30 cellular contexts compared by ENCODE assay signal in genomic region chr4:86089924-86090323, GRCh38.
DNase-seq lines count a peak whose midpoint lies in the region; ATAC-seq, FAIRE-seq and TF ChIP-seq lines count a peak whose summit lies in the region.
"Had no signal": no experiment of that assay in that cellular context is flagged by ENCODE, and none has a peak within 500 bp of the region (broad histone marks: within the 10 kb centered on the region; RNA-seq: fewer than 3 reads in every experiment).

No MANE protein-coding gene starts in this region.

- H3K4me1 ChIP-seq in K562 (replicated peaks in 1 of 2; ENCODE audit: control insufficient read depth in 2 of 2, insufficient read depth in 2 of 2, low read length in 2 of 2), result no peaks in the 10 kb centered on the region; a peak in 2 of 5 replicates
- no peaks in the 10 kb centered on the region for H3K4me1 ChIP-seq in hepatocyte (ENCODE audit: insufficient read depth)
- H3K4me1 ChIP-seq: ascending aorta, gastroesophageal sphincter, Peyer's patch had no signal

- CTCF ChIA-PET in K562 (lab: Yijun Ruan, JAX; ENCODE audit: low intra/inter-chr PET ratio), result no interaction called here

- H3K9ac ChIP-seq in K562 (ENCODE audit: insufficient read depth in 1 of 2, low read depth in 2 of 2, low read length in 2 of 2), result no peak overlapping the region

- no peak for FAIRE-seq in K562 (lab: Jason Lieb, UNC)

- TF ChIP-seq EP300 in K562 (IDR thresholded peaks at IDR 0.05; ENCODE audit: low read length), result no peak

- DNase-seq in SIG-M5 treated with dmso at 0.1 percent for 504 hours (lab: John Stamatoyannopoulos, UW; ENCODE audit: unreplicated experiment) (peak; percentile 1), SIG-M5 (lab: John Stamatoyannopoulos, UW) (no peak), K562 (ENCODE audit: extremely low read depth in 1 of 4, low spot score in 3 of 4) (peak in 1 of 4 experiments; percentile 5), hepatocyte (ENCODE audit: low spot score) (no peak), NCI-H1417 treated with DMSO at 0.1 percent for 48 hours (lab: John Stamatoyannopoulos, UW) (no peak), cerebellum (ENCODE audit: low spot score) (no peak)
- DNase-seq in activated CD8-positive, alpha-beta memory T cell treated with anti-CD3 and anti-CD28 coated beads for 24 hours, result no peak
- DNase-seq: activated CD4-positive, alpha-beta T cell treated with anti-CD3 and anti-CD28 coated beads, Interleukin-2, amount 50 U/mL, for 1 hour; activated gamma-delta T cell; activated naive CD8-positive, alpha-beta T cell treated with anti-CD3 and anti-CD28 coated beads, Interleukin-2, amount 10 ng/mL, durations not matched to agents 7 days and 5 days; activated T-cell treated with anti-CD3 and anti-CD28 coated beads, Interleukin-2, amount 50 U/mL, for 4 hours; Calu3; DMS79; GF-D8; GOT3; hippocampal formation; NCI-H1417; NCI-H2029 treated with DMSO at 0.1 percent for 48 hours; NCI-H526 treated with DMSO at 0.1 percent for 48 hours; Peyer's patch; SHP77 treated with DMSO at 0.1 percent for 48 hours; stimulated activated CD4-positive, alpha-beta T cell treated with anti-CD3 and anti-CD28 coated beads, Interleukin-4, amount 100 ng/mL, for 4 hours; T-helper 9 cell had no signal

- TF ChIP-seq CTCF in K562 (IDR thresholded peaks at IDR 0.05 in 2 of 3, conservative IDR thresholded peaks at IDR 0.05 in 1 of 3; ENCODE audit: insufficient read depth in 2 of 3, low read depth in 1 of 3, low read length in 3 of 3) (no peak), hepatocyte (IDR thresholded peaks at IDR 0.05; ENCODE audit: poor library complexity) (no peak)

- H3K36me3 ChIP-seq in K562 (ENCODE audit: control insufficient read depth, insufficient read depth, low read length) (no peaks in the 10 kb centered on the region), hepatocyte (replicated peaks; ENCODE audit: insufficient read depth, low read depth) (no peaks in the 10 kb centered on the region)
- H3K36me3 ChIP-seq: ascending aorta, cardiac muscle cell, gastroesophageal sphincter, Peyer's patch had no signal

- 18% methylated on average over 2 of the region's 2 CpGs for WGBS in K562 (ENCODE audit: insufficient coverage, low coverage, missing lambda C conversion rate)
- WGBS in hepatocyte (ENCODE audit: low lambda C conversion rate, missing lambda C conversion rate), result 68% methylated on average over 2 of the region's 2 CpGs

- TF ChIP-seq POLR2A in K562 (conservative IDR thresholded peaks at IDR 0.05), result no peak

- ATAC-seq in K562, result peak; percentile 74; the same call in 2 of the 3 replicates
- no peak for ATAC-seq in GM21576 (IDR thresholded peaks at IDR 0.05; ENCODE audit: unreplicated experiment)
- ATAC-seq: activated T-cell treated with anti-CD3 and anti-CD28 coated beads, Interleukin-2, amount 50 U/mL, for 4 hours; esophagus mucosa; gastroesophageal sphincter; WTC11 had no signal

- no peaks in the 10 kb centered on the region for H3K9me2 ChIP-seq in hepatocyte (replicated peaks; ENCODE audit: insufficient read depth)

- H3K9me1 ChIP-seq in K562 (ENCODE audit: control insufficient read depth, insufficient read depth, low read length), result no peaks in the 10 kb centered on the region

- no peaks in the 10 kb centered on the region for H3K27me3 ChIP-seq in K562 (ENCODE audit: control insufficient read depth in 2 of 2, insufficient read depth in 2 of 2, low read length in 2 of 2)
- H3K27me3 ChIP-seq in hepatocyte, result no peaks in the 10 kb centered on the region
- H3K27me3 ChIP-seq: ascending aorta, cardiac muscle cell, gastroesophageal sphincter, Peyer's patch had no signal

- H3K9me3 ChIP-seq in K562 (replicated peaks; ENCODE audit: control insufficient read depth, insufficient read depth, low read depth, low read length) (no peaks in the 10 kb centered on the region), hepatocyte (ENCODE audit: low read depth) (no peaks in the 10 kb centered on the region)
- H3K9me3 ChIP-seq: ascending aorta, gastroesophageal sphincter, Peyer's patch had no signal

- intact Hi-C loops in K562 (cut with micrococcal nuclease), result no loop called here

- peak overlapping the region; percentile 70 for H2AFZ ChIP-seq in K562 (ENCODE audit: low read depth, low read length)
- H2AFZ ChIP-seq in hepatocyte, result peak overlapping the region; percentile 2

- no peaks in the 10 kb centered on the region for H4K20me1 ChIP-seq in K562 (replicated peaks; ENCODE audit: control insufficient read depth, insufficient read depth, low read length)
- H4K20me1 ChIP-seq in hepatocyte (ENCODE audit: insufficient read depth, poor library complexity, severe bottlenecking), result no peaks in the 10 kb centered on the region

- no peak for TF ChIP-seq RAD21 in K562 (CRISPR knock-in tag; conservative IDR thresholded peaks at IDR 0.05 in 1 of 2, IDR thresholded peaks at IDR 0.05 in 1 of 2)

- in situ Hi-C loops in K562 (cut with MboI), result no loop called here

- H3K4me3 ChIP-seq in K562 (no peak overlapping the region), hepatocyte (no peak overlapping the region)
- H3K4me3 ChIP-seq: ascending aorta, cardiac muscle cell, gastroesophageal sphincter, lung, Peyer's patch had no signal

- no TSS peak for BruUV-seq in K562 (replicated peaks; lab: Mats Ljungman, UMichigan)

- H3K27ac ChIP-seq in K562 (ENCODE audit: extremely low read depth, low read depth, low read length), result peak overlapping the region; percentile 38; the same call in 1 of the 3 replicates
- H3K27ac ChIP-seq in hepatocyte, result no peak overlapping the region
- H3K27ac ChIP-seq: ascending aorta, cardiac muscle cell, gastroesophageal sphincter, Peyer's patch had no signal

- H3K4me2 ChIP-seq in K562 (ENCODE audit: insufficient read depth, low read length) (peak overlapping the region; percentile 9; the same call in 1 of the 2 replicates), hepatocyte (no peak overlapping the region)

- no peaks in the 10 kb centered on the region for H3K79me2 ChIP-seq in K562 (ENCODE audit: control insufficient read depth, insufficient read depth, low read length)
- H3K79me2 ChIP-seq in hepatocyte, result no peaks in the 10 kb centered on the region

- POLR2A ChIA-PET in K562 (lab: Yijun Ruan, JAX), result no interaction called here

TF ChIP-seq in K562, 482 proteins besides CTCF, POLR2A, EP300 and RAD21:
- TF ChIP-seq TCF7L2 (IDR thresholded peaks at IDR 0.05; ENCODE audit: low read depth, low read length), result no peak
- no peak for TF ChIP-seq ILF3 (IDR thresholded peaks at IDR 0.05; ENCODE audit: borderline replicate concordance)
- no peak for TF ChIP-seq RHOXF2B (CRISPR knock-in tag; conservative IDR thresholded peaks at IDR 0.05)
- peak; percentile 28; the same call in 1 of the 2 replicates for TF ChIP-seq VEZF1 (CRISPR knock-in tag; IDR thresholded peaks at IDR 0.05)
- no peak for TF ChIP-seq CEBPG (CRISPR knock-in tag; IDR thresholded peaks at IDR 0.05)
- TF ChIP-seq CEBPG (tag; conservative IDR thresholded peaks at IDR 0.05 in 1 of 2, IDR thresholded peaks at IDR 0.05 in 1 of 2), result peak; percentile 31 to 48; a peak in 1 of 4 replicates
- 0 out of 2 replicates have a peak, but pooled peaks have one; percentile 54 for TF ChIP-seq ATF4 (CRISPR knock-in tag; IDR thresholded peaks at IDR 0.05)
- no peak for TF ChIP-seq ZNF766 (CRISPR knock-in tag; conservative IDR thresholded peaks at IDR 0.05)
